17 cellular contexts compared by ENCODE assay signal in the genomic region with DNA sequence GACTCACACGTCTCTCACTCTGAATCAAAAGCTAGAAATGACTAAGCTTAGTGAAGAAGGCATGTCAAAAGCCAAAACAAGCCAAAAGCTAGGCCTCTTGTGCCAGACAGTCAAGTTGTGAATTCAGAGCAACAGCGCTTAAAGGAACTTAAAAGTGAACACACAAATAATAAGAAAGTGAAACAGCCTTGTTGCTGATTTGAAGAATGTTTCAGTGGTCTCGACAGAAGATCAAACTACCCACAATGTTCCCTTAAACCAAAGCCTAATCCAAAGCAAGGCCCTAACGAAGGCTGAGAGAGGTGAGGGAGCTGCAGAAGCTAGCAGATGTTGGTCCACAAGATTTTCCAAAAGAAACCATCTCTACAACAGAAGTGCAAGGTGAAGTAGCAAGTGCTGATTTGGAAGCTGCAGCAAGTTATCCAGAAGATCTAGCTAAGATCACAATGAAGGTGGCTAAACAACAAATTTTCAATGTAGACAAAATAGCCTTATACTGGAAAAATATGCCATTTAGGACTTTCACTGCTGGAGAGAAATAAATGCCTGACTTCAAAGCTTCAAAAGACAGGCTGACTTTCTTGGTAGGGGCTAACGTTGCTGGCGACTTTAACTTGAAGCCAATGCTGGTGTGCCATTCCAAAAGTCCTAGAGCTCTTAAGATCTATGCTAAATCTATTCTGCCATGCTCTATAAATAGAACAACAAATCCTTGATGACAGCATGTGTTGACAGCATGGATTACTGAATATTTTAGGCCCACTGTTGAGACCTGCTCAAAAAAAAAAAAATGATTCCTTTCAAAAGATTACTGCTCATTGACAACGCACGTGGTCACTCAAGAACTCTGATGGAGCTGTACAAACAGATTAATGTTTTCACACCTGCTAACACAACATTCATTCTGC. TPM values are rescaled to one million over a fixed set of nuclear protein-coding genes. Genes with fewer than 3 reads are reported as not detected.
DNase-seq lines count a peak whose midpoint lies in the region; ATAC-seq and TF ChIP-seq lines count a peak whose summit lies in the region.
"Had no signal": no experiment of that assay in that cellular context is flagged by ENCODE, and none has a peak within 500 bp of the region (broad histone marks: within the 10 kb centered on the region; RNA-seq: fewer than 3 reads in every experiment).

No MANE protein-coding gene starts in this region.

- no peaks in the 10 kb centered on the region for H4K20me1 ChIP-seq in OCI-LY3 (ENCODE audit: insufficient read depth, low read length)
- H4K20me1 ChIP-seq in neural progenitor cell (ENCODE audit: low read depth): no peaks in the 10 kb centered on the region

- H3K9ac ChIP-seq in OCI-LY3 (ENCODE audit: low read length) (no peak overlapping the region), neural progenitor cell (no peak overlapping the region)
- H3K9ac ChIP-seq: KMS-11 had no signal

- H3K4me2 ChIP-seq in OCI-LY3 (ENCODE audit: low read length) (peak overlapping the region; percentile 22), neural progenitor cell (no peak overlapping the region)
- H3K4me2 ChIP-seq: KMS-11 had no signal

- no peaks in the 10 kb centered on the region for H3K27me3 Mint-ChIP-seq in activated naive CD4-positive, alpha-beta T cell treated with anti-CD3 and anti-CD28 coated beads for 36 hours (ENCODE audit: low read depth)
- H3K27me3 Mint-ChIP-seq in neural progenitor cell (ENCODE audit: insufficient read depth, low read depth): no peaks in the 10 kb centered on the region

- H3K36me3 ChIP-seq in OCI-LY3 (replicated peaks; ENCODE audit: low read depth, low read length) (peaks cover 50% of the 10 kb centered on the region), neural progenitor cell (peaks cover 88% of the 10 kb centered on the region)

- H2AFZ ChIP-seq in OCI-LY3 (ENCODE audit: low read depth, low read length) (no peak overlapping the region), neural progenitor cell (replicated peaks) (no peak overlapping the region)

- H3K4me1 Mint-ChIP-seq in activated naive CD4-positive, alpha-beta T cell treated with anti-CD3 and anti-CD28 coated beads for 36 hours (ENCODE audit: low read depth): peaks cover 6% of the 10 kb centered on the region
- H3K4me1 Mint-ChIP-seq in neural progenitor cell: no peaks in the 10 kb centered on the region

- H3K4me3 Mint-ChIP-seq in activated naive CD4-positive, alpha-beta T cell treated with anti-CD3 and anti-CD28 coated beads for 36 hours: no peak overlapping the region
- no peak overlapping the region for H3K4me3 Mint-ChIP-seq in neural progenitor cell
- H3K4me3 Mint-ChIP-seq: T-helper 1 cell treated with Interleukin-12 subunit alpha and Interleukin-12 subunit beta and Interleukin-4 antibody, amounts not matched to agents 30 μg/mL and 1 μg/mL, for 36 hours had no signal

- H3K9me3 Mint-ChIP-seq in activated naive CD4-positive, alpha-beta T cell treated with anti-CD3 and anti-CD28 coated beads for 36 hours: peaks cover 9% of the 10 kb centered on the region
- peaks cover 68% of the 10 kb centered on the region for H3K9me3 Mint-ChIP-seq in neural progenitor cell

- no peaks in the 10 kb centered on the region for H3K27me3 ChIP-seq in OCI-LY3 (ENCODE audit: low read depth, low read length)
- no peaks in the 10 kb centered on the region for H3K27me3 ChIP-seq in neural progenitor cell
- H3K27me3 ChIP-seq: heart right ventricle, testis had no signal

- intact Hi-C loops in activated naive CD4-positive, alpha-beta T cell treated with anti-CD3 and anti-CD28 coated beads for 36 hours (cut with micrococcal nuclease): no loop called here

- peaks cover 58% of the 10 kb centered on the region for H3K36me3 Mint-ChIP-seq in activated naive CD4-positive, alpha-beta T cell treated with anti-CD3 and anti-CD28 coated beads for 36 hours (ENCODE audit: low read depth)
- peaks cover 78% of the 10 kb centered on the region for H3K36me3 Mint-ChIP-seq in neural progenitor cell

- H3K4me3 ChIP-seq in OCI-LY3 (ENCODE audit: low read length): 0 out of 2 replicates have a peak overlapping the region, but pooled peaks have one; percentile 20
- no peak overlapping the region for H3K4me3 ChIP-seq in neural progenitor cell
- H3K4me3 ChIP-seq: heart right ventricle, testis had no signal

- peaks cover 10% of the 10 kb centered on the region for H3F3A ChIP-seq in neural progenitor cell (ENCODE audit: low read depth)

- H3K4me1 ChIP-seq in OCI-LY3 (ENCODE audit: low read length) (peaks cover 10% of the 10 kb centered on the region), neural progenitor cell (no peaks in the 10 kb centered on the region)
- H3K4me1 ChIP-seq: heart right ventricle, testis had no signal

- peak; percentile 8 for DNase-seq in activated naive CD4-positive, alpha-beta T cell treated with anti-CD3 and anti-CD28 coated beads for 36 hours
- no peak for DNase-seq in activated naive CD4-positive, alpha-beta T cell (lab: John Stamatoyannopoulos, UW)
- DNase-seq in neural progenitor cell (ENCODE audit: low spot score): peak; percentile 39
- DNase-seq in AG08395 (ENCODE audit: low spot score): no peak
- DNase-seq: dermis blood vessel endothelial cell; heart right ventricle; NCI-H1694; stimulated activated CD4-positive, alpha-beta T cell treated with anti-CD3 and anti-CD28 coated beads, Interleukin-15, amount 100 ng/mL, for 24 hours; testis had no signal

- CTCF ChIA-PET in activated naive CD4-positive, alpha-beta T cell treated with anti-CD3 and anti-CD28 coated beads for 36 hours (lab: Charles Lee): no interaction called here

- TF ChIP-seq CTCF in OCI-LY3 (IDR thresholded peaks at IDR 0.05; ENCODE audit: low read depth, low read length) (no peak), neural progenitor cell (IDR thresholded peaks at IDR 0.05) (no peak)

- H3K79me2 ChIP-seq in OCI-LY3 (ENCODE audit: low read length) (no peaks in the 10 kb centered on the region), neural progenitor cell (ENCODE audit: low read depth) (peaks cover 21% of the 10 kb centered on the region)

- H3K9me3 ChIP-seq in OCI-LY3 (ENCODE audit: insufficient read depth, low read length) (peaks cover 9% of the 10 kb centered on the region), neural progenitor cell (ENCODE audit: low read depth) (peaks cover 41% of the 10 kb centered on the region)
- H3K9me3 ChIP-seq: testis had no signal

- H3K27ac ChIP-seq in OCI-LY3 (ENCODE audit: low read length): peak overlapping the region; percentile 75
- no peak overlapping the region for H3K27ac ChIP-seq in neural progenitor cell
- H3K27ac ChIP-seq: heart right ventricle, KMS-11, RWPE1, testis had no signal

- no peak overlapping the region for H3K27ac Mint-ChIP-seq in activated naive CD4-positive, alpha-beta T cell treated with anti-CD3 and anti-CD28 coated beads for 36 hours
- H3K27ac Mint-ChIP-seq in neural progenitor cell: no peak overlapping the region
- H3K27ac Mint-ChIP-seq: T-helper 1 cell treated with Interleukin-12 subunit alpha and Interleukin-12 subunit beta and Interleukin-4 antibody, amounts not matched to agents 30 μg/mL and 1 μg/mL, for 36 hours had no signal

- ATAC-seq in GM21576 (IDR thresholded peaks at IDR 0.05; ENCODE audit: unreplicated experiment) (peak; percentile 52), HG02588 (IDR thresholded peaks at IDR 0.05; ENCODE audit: unreplicated experiment) (no peak), GM18502 (IDR thresholded peaks at IDR 0.05; ENCODE audit: poor library complexity, unreplicated experiment) (no peak)
- ATAC-seq: heart right ventricle, left lobe of liver had no signal

RNA-seq across cellular contexts. Expression of gene SEC63, which starts 40.3 kb away (rescaled TPM):
- 10 to 100 TPM; 78.3 to 86.5 TPM for total RNA-seq in activated naive CD4-positive, alpha-beta T cell treated with anti-CD3 and anti-CD28 coated beads for 36 hours
- total RNA-seq in neural progenitor cell (ENCODE audit: low replicate concordance): 15.9 and 20.7 TPM in 2 replicates

Comparison
In these comparisons a context has a peak if more than half of its experiments do, and no peak if none do; other contexts are left out.
1. DNase-seq: peak in activated naive CD4-positive, alpha-beta T cell treated with anti-CD3 and anti-CD28 coated beads for 36 hours (single experiment) and neural progenitor cell (single experiment); none in activated naive CD4-positive, alpha-beta T cell (0 of 4) and AG08395 (single experiment).